ENCODE assay signal across 29 cellular contexts in the genomic region with DNA sequence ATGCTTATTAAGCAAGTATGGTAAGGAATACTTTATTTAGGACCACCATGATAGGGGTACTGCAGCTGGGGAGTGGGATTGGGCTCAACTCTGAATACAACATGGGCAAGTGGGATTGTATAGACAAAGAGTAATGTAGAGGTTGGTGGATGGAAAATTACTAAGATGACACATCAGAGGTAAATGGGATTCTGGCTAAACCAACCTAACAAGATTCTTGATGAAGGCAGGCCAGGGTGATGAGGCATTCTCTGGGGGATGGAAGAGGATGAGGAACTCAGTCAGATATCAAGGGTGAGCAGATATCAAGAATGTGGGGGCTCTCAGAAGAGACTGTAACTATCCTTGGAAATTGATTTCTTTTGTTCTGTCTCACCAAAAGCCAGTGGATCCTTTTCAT.
"Had no signal": no experiment of that assay in that cellular context is flagged by ENCODE, and none has a peak within 500 bp of the region (broad histone marks: within the 10 kb centered on the region; RNA-seq: fewer than 3 reads in every experiment).

No MANE protein-coding gene starts in this region.

- H3K9me3 Mint-ChIP-seq: nephron progenitor cell; neural crest cell; stimulated activated effector memory CD8-positive, alpha-beta T cell treated with anti-CD3 and anti-CD28 coated beads, Interleukin-12 subunit alpha, Interleukin-12 subunit beta, amount 100 ng/mL, for 72 hours; stimulated activated naive B cell treated with anti-CD40 and anti-IgM and Interleukin-4, amounts not matched to agents 10 μg/mL and 1 μg/mL and 100 μg/mL, for 72 hours; stimulated activated naive CD8-positive, alpha-beta T cell treated with anti-CD3 and anti-CD28 coated beads, Interleukin-15, Interleukin-2, amounts not matched to agents 100 ng/mL and 50 ng/mL, for 24 hours had no signal

- H3K4me3 Mint-ChIP-seq: naive thymus-derived CD8-positive, alpha-beta T cell; natural killer cell treated with Interleukin-12 subunit alpha and Interleukin-12 subunit beta and Interleukin-15 and Interleukin-18, amount 100 ng/mL, for 72 hours; nephron progenitor cell; neural crest cell; stimulated activated effector memory CD8-positive, alpha-beta T cell treated with anti-CD3 and anti-CD28 coated beads, Interleukin-12 subunit alpha, Interleukin-12 subunit beta, amount 100 ng/mL, for 72 hours; stimulated activated naive B cell treated with anti-CD40 and anti-IgM and Interleukin-4, amounts not matched to agents 10 μg/mL and 1 μg/mL and 100 μg/mL, for 72 hours; stimulated activated naive CD8-positive, alpha-beta T cell treated with anti-CD3 and anti-CD28 coated beads, Interleukin-15, Interleukin-2, amounts not matched to agents 100 ng/mL and 50 ng/mL, for 24 hours had no signal

- H3K79me2 ChIP-seq: parathyroid adenoma had no signal

- H3K4me1 ChIP-seq: parathyroid adenoma, psoas muscle, right lobe of liver, sigmoid colon, stomach, thyroid gland, tibial nerve, upper lobe of left lung, vagina had no signal

- H3K27ac Mint-ChIP-seq: naive thymus-derived CD8-positive, alpha-beta T cell; natural killer cell treated with Interleukin-12 subunit alpha and Interleukin-12 subunit beta and Interleukin-15 and Interleukin-18, amount 100 ng/mL, for 72 hours; nephron progenitor cell; progenitor cell of endocrine pancreas; stimulated activated effector memory CD8-positive, alpha-beta T cell treated with anti-CD3 and anti-CD28 coated beads, Interleukin-12 subunit alpha, Interleukin-12 subunit beta, amount 100 ng/mL, for 72 hours; stimulated activated naive B cell treated with anti-CD40 and anti-IgM and Interleukin-4, amounts not matched to agents 10 μg/mL and 1 μg/mL and 100 μg/mL, for 72 hours; stimulated activated naive CD8-positive, alpha-beta T cell treated with anti-CD3 and anti-CD28 coated beads, Interleukin-15, Interleukin-2, amounts not matched to agents 100 ng/mL and 50 ng/mL, for 24 hours had no signal

- H3K9ac ChIP-seq: parathyroid adenoma had no signal

- H3K4me3 ChIP-seq: ovary, psoas muscle, right lobe of liver, sigmoid colon, stomach, thoracic aorta, thyroid gland, tibial nerve, upper lobe of left lung, vagina had no signal

- H2AFZ ChIP-seq: parathyroid adenoma had no signal

- H3K4me1 Mint-ChIP-seq: naive thymus-derived CD8-positive, alpha-beta T cell; nephron progenitor cell; stimulated activated effector memory CD8-positive, alpha-beta T cell treated with anti-CD3 and anti-CD28 coated beads, Interleukin-12 subunit alpha, Interleukin-12 subunit beta, amount 100 ng/mL, for 72 hours; stimulated activated naive B cell treated with anti-CD40 and anti-IgM and Interleukin-4, amounts not matched to agents 10 μg/mL and 1 μg/mL and 100 μg/mL, for 72 hours had no signal

- H3K36me3 ChIP-seq: ovary, right lobe of liver, sigmoid colon, stomach, thoracic aorta, thyroid gland, tibial nerve, upper lobe of left lung, vagina had no signal

- H3K36me3 Mint-ChIP-seq: naive thymus-derived CD8-positive, alpha-beta T cell; natural killer cell treated with Interleukin-12 subunit alpha and Interleukin-12 subunit beta and Interleukin-15 and Interleukin-18, amount 100 ng/mL, for 72 hours; stimulated activated effector memory CD8-positive, alpha-beta T cell treated with anti-CD3 and anti-CD28 coated beads, Interleukin-12 subunit alpha, Interleukin-12 subunit beta, amount 100 ng/mL, for 72 hours; stimulated activated naive B cell treated with anti-CD40 and anti-IgM and Interleukin-4, amounts not matched to agents 10 μg/mL and 1 μg/mL and 100 μg/mL, for 72 hours had no signal

- H3K27me3 ChIP-seq: ovary, right lobe of liver, sigmoid colon, stomach, thyroid gland, tibial nerve, upper lobe of left lung, vagina had no signal

- ATAC-seq: naive thymus-derived CD8-positive, alpha-beta T cell; psoas muscle; right cardiac atrium; right lobe of liver; stimulated activated naive B cell treated with anti-CD40 and anti-IgM and Interleukin-4, amounts not matched to agents 10 μg/mL and 1 μg/mL and 100 μg/mL, for 72 hours had no signal

- DNase-seq: naive thymus-derived CD8-positive, alpha-beta T cell; nephron progenitor cell; occipital lobe; ovary; posterior cingulate gyrus; psoas muscle; right cardiac atrium; right lobe of liver; sigmoid colon; small intestine; stimulated activated CD4-positive, alpha-beta T cell treated with anti-CD3 and anti-CD28 coated beads, Interleukin-15, amount 100 ng/mL, for 24 hours; stimulated activated CD4-positive, alpha-beta T cell treated with anti-CD3 and anti-CD28 coated beads, Interleukin-2, amount 100 ng/mL, for 24 hours; stimulated activated CD4-positive, alpha-beta T cell treated with anti-CD3 and anti-CD28 coated beads, Interleukin-2, amount 100 ng/mL, for 48 hours; stimulated activated CD4-positive, alpha-beta T cell treated with anti-CD3 and anti-CD28 coated beads, Interleukin-4, amount 100 ng/mL, for 24 hours; stimulated activated naive B cell treated with anti-CD40 and anti-IgM and Interleukin-4, amounts not matched to agents 10 μg/mL and 1 μg/mL and 100 μg/mL, for 72 hours; stimulated activated naive CD4-positive, alpha-beta T cell treated with Interleukin-2 at 50 U/mL for 16 hours; stomach; thyroid gland; upper lobe of left lung had no signal

- H3K9me3 ChIP-seq: ovary, psoas muscle, right lobe of liver, sigmoid colon, stomach, thoracic aorta, thyroid gland, tibial nerve, upper lobe of left lung, vagina had no signal

- H3K27ac ChIP-seq: ovary, parathyroid adenoma, psoas muscle, right lobe of liver, sigmoid colon, stomach, thoracic aorta, thyroid gland, tibial nerve, upper lobe of left lung, vagina had no signal

- FAIRE-seq: small intestine, urothelium cell line had no signal

- H3K27me3 Mint-ChIP-seq: stimulated activated naive B cell treated with anti-CD40 and anti-IgM and Interleukin-4, amounts not matched to agents 10 μg/mL and 1 μg/mL and 100 μg/mL, for 72 hours; stimulated activated naive CD8-positive, alpha-beta T cell treated with anti-CD3 and anti-CD28 coated beads, Interleukin-15, Interleukin-2, amounts not matched to agents 100 ng/mL and 50 ng/mL, for 24 hours had no signal
